In genomic region chr15:85840079-85840801, GRCh38 we compare ENCODE assay signal across 1 cellular context.
TF ChIP-seq lines count a peak whose summit lies in the region.

No MANE protein-coding gene starts in this region.

TF ChIP-seq in HepG2, 621 proteins besides CTCF, POLR2A, EP300 and RAD21 (continued from another document and continues in another):
- TF ChIP-seq DZIP1 (CRISPR knock-in tag; IDR thresholded peaks at IDR 0.05) (no peak), ZNF121 (CRISPR knock-in tag; IDR thresholded peaks at IDR 0.05) (peak; percentile 83), MAFG (CRISPR knock-in tag; IDR thresholded peaks at IDR 0.05) (no peak), ZNF605 (CRISPR knock-in tag; IDR thresholded peaks at IDR 0.05) (peak; percentile 33; the same call in 1 of the 2 replicates), ZNF629 (CRISPR knock-in tag; conservative IDR thresholded peaks at IDR 0.05) (peak; percentile 49), ZNF788 (CRISPR knock-in tag; IDR thresholded peaks at IDR 0.05; ENCODE audit: borderline replicate concordance) (peak; percentile 85; the same call in 1 of the 2 replicates), RXRB (CRISPR knock-in tag; IDR thresholded peaks at IDR 0.05; ENCODE audit: borderline replicate concordance) (peak; percentile 71), YY1 (IDR thresholded peaks at IDR 0.05; ENCODE audit: insufficient read depth, insufficient replicate concordance, low read depth, low read length) (peak; percentile 63), CREB1 (IDR thresholded peaks at IDR 0.05) (no peak), CREB1 (CRISPR knock-in tag; IDR thresholded peaks at IDR 0.05) (no peak; the same call in 1 of the 2 replicates), SNAPC2 (CRISPR knock-in tag; IDR thresholded peaks at IDR 0.05) (0 out of 2 replicates have a peak, but pooled peaks have one; percentile 29), NFAT5 (CRISPR knock-in tag; IDR thresholded peaks at IDR 0.05) (0 out of 2 replicates have a peak, but pooled peaks have one; percentile 45), REPIN1 (CRISPR knock-in tag; IDR thresholded peaks at IDR 0.05; ENCODE audit: borderline replicate concordance, low read depth) (peak; percentile 85; the same call in 1 of the 2 replicates), ZNF704 (CRISPR knock-in tag; IDR thresholded peaks at IDR 0.05; ENCODE audit: borderline replicate concordance) (peak; percentile 40; the same call in 1 of the 2 replicates), ZNF761 (CRISPR knock-in tag; conservative IDR thresholded peaks at IDR 0.05) (peak; percentile 75; the same call in 1 of the 2 replicates), SNAPC5 (CRISPR knock-in tag; IDR thresholded peaks at IDR 0.05; ENCODE audit: borderline replicate concordance) (0 out of 2 replicates have a peak, but pooled peaks have one; percentile 62), MAF1 (CRISPR knock-in tag; IDR thresholded peaks at IDR 0.05; ENCODE audit: borderline replicate concordance) (peak; percentile 91; the same call in 1 of the 2 replicates), ZFP62 (CRISPR knock-in tag; IDR thresholded peaks at IDR 0.05) (no peak; the same call in 1 of the 2 replicates), ZNF564 (CRISPR knock-in tag; IDR thresholded peaks at IDR 0.05) (peak; percentile 100), ELF1 (CRISPR knock-in tag; IDR thresholded peaks at IDR 0.05) (peak; percentile 57), ZNF740 (CRISPR knock-in tag; IDR thresholded peaks at IDR 0.05) (peak; percentile 58; the same call in 1 of the 2 replicates), RCOR2 (CRISPR knock-in tag; IDR thresholded peaks at IDR 0.05) (0 out of 2 replicates have a peak, but pooled peaks have one; percentile 51), ZNF510 (CRISPR knock-in tag; IDR thresholded peaks at IDR 0.05; ENCODE audit: low read depth) (0 out of 2 replicates have a peak, but pooled peaks have one; percentile 53), ZNF737 (CRISPR knock-in tag; IDR thresholded peaks at IDR 0.05; ENCODE audit: borderline replicate concordance) (no peak), ARNT2 (CRISPR knock-in tag; IDR thresholded peaks at IDR 0.05; ENCODE audit: low read depth) (peak; percentile 87), NR2F6 (IDR thresholded peaks at IDR 0.05) (no peak), NR2F6 (CRISPR knock-in tag; IDR thresholded peaks at IDR 0.05) (peak; percentile 76), SNAPC4 (CRISPR knock-in tag; IDR thresholded peaks at IDR 0.05) (no peak), SMAD1 (CRISPR knock-in tag; IDR thresholded peaks at IDR 0.05; ENCODE audit: borderline replicate concordance, low read depth) (0 out of 2 replicates have a peak, but pooled peaks have one; percentile 51), NFKB2 (CRISPR knock-in tag; IDR thresholded peaks at IDR 0.05; ENCODE audit: borderline replicate concordance) (peak; percentile 73; the same call in 1 of the 2 replicates), DBP (CRISPR knock-in tag; IDR thresholded peaks at IDR 0.05; ENCODE audit: not compliant biosample characterization) (peak; percentile 41), TBX2 (CRISPR knock-in tag; IDR thresholded peaks at IDR 0.05; ENCODE audit: borderline replicate concordance) (peak; percentile 90), DNMT1 (CRISPR knock-in tag; IDR thresholded peaks at IDR 0.05) (0 out of 2 replicates have a peak, but pooled peaks have one; percentile 53), FOSL2 (CRISPR knock-in tag; IDR thresholded peaks at IDR 0.05) (peak; percentile 79), POLR2G (IDR thresholded peaks at IDR 0.05; ENCODE audit: low read depth, low read length) (no peak), HMG20A (CRISPR knock-in tag; IDR thresholded peaks at IDR 0.05; ENCODE audit: borderline replicate concordance) (peak; percentile 44; the same call in 1 of the 2 replicates), ZNF768 (CRISPR knock-in tag; IDR thresholded peaks at IDR 0.05) (peak; percentile 53; the same call in 1 of the 2 replicates), ZMAT3 (CRISPR knock-in tag; conservative IDR thresholded peaks at IDR 0.05) (peak; percentile 74), TFDP1 (CRISPR knock-in tag; IDR thresholded peaks at IDR 0.05; ENCODE audit: borderline replicate concordance) (peak; percentile 84), HOXA7 (CRISPR knock-in tag; IDR thresholded peaks at IDR 0.05) (no peak), NFKBIZ (CRISPR knock-in tag; IDR thresholded peaks at IDR 0.05) (peak; percentile 79; the same call in 1 of the 2 replicates)
